In genomic region chr14:103702095-103702494, GRCh38 we compare ENCODE assay signal across 1 cellular context.
TF ChIP-seq lines count a peak whose summit lies in the region.

No MANE protein-coding gene starts in this region.

TF ChIP-seq in HEK293, 187 proteins besides CTCF, POLR2A, EP300 and RAD21 (continued from another document):
- no peak for TF ChIP-seq PRDM10 (tag by site-specific recombination; IDR thresholded peaks at IDR 0.05)
- TF ChIP-seq ZNF629 (tag by site-specific recombination; IDR thresholded peaks at IDR 0.05) = no peak
- no peak for TF ChIP-seq KLF9 (tag by site-specific recombination; IDR thresholded peaks at IDR 0.05; ENCODE audit: low read depth)
- TF ChIP-seq ZBTB1 (tag by site-specific recombination; IDR thresholded peaks at IDR 0.05) = no peak
- no peak for TF ChIP-seq PRDM4 (tag by site-specific recombination; IDR thresholded peaks at IDR 0.05)
